ENCODE assay signal across 21 cellular contexts in the genomic region with DNA sequence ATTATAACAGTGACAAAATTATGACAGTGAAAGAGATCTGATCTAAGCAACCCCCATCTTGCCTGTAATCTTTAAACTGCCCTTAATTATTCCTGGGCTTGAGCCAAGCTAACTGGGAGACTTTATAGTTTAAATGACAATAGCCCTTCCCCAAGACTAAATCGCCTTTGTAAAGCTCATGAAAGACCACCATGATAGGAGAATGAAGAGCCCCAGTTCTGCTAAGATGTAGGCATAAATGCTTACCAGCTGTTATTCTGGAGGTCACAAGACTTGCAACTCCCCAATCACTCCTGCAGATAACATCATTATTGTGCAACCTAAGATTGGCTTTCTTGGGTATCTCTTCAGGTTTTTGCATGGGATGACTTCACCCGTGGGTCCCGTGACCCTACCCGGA.
DNase-seq lines count a peak whose midpoint lies in the region; ATAC-seq, FAIRE-seq and TF ChIP-seq lines count a peak whose summit lies in the region.
"Had no signal": no experiment of that assay in that cellular context is flagged by ENCODE, and none has a peak within 500 bp of the region (broad histone marks: within the 10 kb centered on the region; RNA-seq: fewer than 3 reads in every experiment).

No MANE protein-coding gene starts in this region.

- no peak overlapping the region for H2AFZ ChIP-seq in HepG2 (ENCODE audit: low read length)

- DNase-seq in HepG2 (ENCODE audit: low spot score) (no peak), right lobe of liver (no peak), NT2/D1 (ENCODE audit: low read depth, low spot score) (peak; percentile 62), left lung (no peak), T-helper 9 cell (no peak)
- DNase-seq: DMS53, GF-D8, Karpas-422, MV-4-11, NCI-H1436 treated with DMSO at 0.1 percent for 48 hours, NCI-H1930, NCI-H69, Peyer's patch, T-helper 1 cell had no signal

- TF ChIP-seq EP300 in HepG2 (IDR thresholded peaks at IDR 0.05; ENCODE audit: low read depth in 2 of 2, low read length in 2 of 2) (no peak), HepG2 (CRISPR knock-in tag; IDR thresholded peaks at IDR 0.05; ENCODE audit: borderline replicate concordance) (no peak)

- no peak overlapping the region for H3K4me2 ChIP-seq in HepG2 (ENCODE audit: low read depth, low read length)

- in situ Hi-C loops in HepG2 (cut with HindIII; ENCODE audit: extremely low pct_ligation_motif_present, low pct_unique_long_range_greater_than_20kb), result no loop called here

- no peak for TF ChIP-seq POLR2A in HepG2 (IDR thresholded peaks at IDR 0.05; ENCODE audit: insufficient read depth in 1 of 2, low read depth in 2 of 2, low read length in 2 of 2)
- no peak for TF ChIP-seq POLR2A in right lobe of liver (IDR thresholded peaks at IDR 0.05)

- no peak overlapping the region for H3K27ac ChIP-seq in HepG2 (ENCODE audit: extremely low read length, insufficient read depth, low read length)
- no peak overlapping the region for H3K27ac ChIP-seq in right lobe of liver
- H3K27ac ChIP-seq in iPS-18a (ENCODE audit: low read length), result no peak overlapping the region
- H3K27ac ChIP-seq in left lung, result no peak overlapping the region
- H3K27ac ChIP-seq: Peyer's patch, SJSA1 had no signal

- no peak for TF ChIP-seq CTCF in HepG2 (CRISPR knock-in tag; IDR thresholded peaks at IDR 0.05)
- no peak for TF ChIP-seq CTCF in right lobe of liver (IDR thresholded peaks at IDR 0.05)
- no peak for TF ChIP-seq CTCF in left lung (IDR thresholded peaks at IDR 0.05)

- no peaks in the 10 kb centered on the region for H4K20me1 ChIP-seq in HepG2 (ENCODE audit: insufficient read depth, low read length)

- no TSS peak for BruUV-seq in HepG2 (replicated peaks; lab: Mats Ljungman, UMichigan)

- H3K79me2 ChIP-seq in HepG2 (ENCODE audit: insufficient read depth, low read length), result no peaks in the 10 kb centered on the region

- 69% methylated on average over 3 of the region's 4 CpGs for WGBS in HepG2 (ENCODE audit: low lambda C conversion rate)
- WGBS in right lobe of liver (ENCODE audit: insufficient coverage, low coverage, low lambda C conversion rate, missing lambda C conversion rate), result 84% methylated on average over 4 of the region's 4 CpGs

- H3K9me3 ChIP-seq in HepG2 (ENCODE audit: low read length) (peaks cover 73% of the 10 kb centered on the region), right lobe of liver (no peaks in the 10 kb centered on the region), NT2/D1 (ENCODE audit: insufficient read depth, low read length) (peaks cover 4% of the 10 kb centered on the region; the same call in 1 of the 2 replicates), iPS-18a (ENCODE audit: control insufficient read depth, low read depth, low read length) (peaks cover under 1% of the 10 kb centered on the region), left lung (peaks cover 0 to 19% of the 10 kb centered on the region in 2 donors)
- H3K9me3 ChIP-seq: SJSA1 had no signal

- no peak overlapping the region for H3K9ac ChIP-seq in HepG2 (ENCODE audit: insufficient read depth, low read depth, low read length)
- no peak overlapping the region for H3K9ac ChIP-seq in NT2/D1 (ENCODE audit: insufficient read length, low read depth)
- no peak overlapping the region for H3K9ac ChIP-seq in iPS-18a (ENCODE audit: low read length)

- intact Hi-C loops in HepG2 (cut with micrococcal nuclease; ENCODE audit: unreplicated experiment), result no loop called here
- intact Hi-C loops in right lobe of liver (cut with DNase I), result no loop called here
- intact Hi-C loops in left lung (cut with DNase I), result no loop called here

- ATAC-seq in HepG2 (no peak), right lobe of liver (no peak), left lung (no peak), GM19324 (IDR thresholded peaks at IDR 0.05; ENCODE audit: low FRiP score, unreplicated experiment) (no peak)
- ATAC-seq: HCT116 had no signal

- H3K36me3 ChIP-seq in HepG2 (replicated peaks in 1 of 2; ENCODE audit: control insufficient read depth in 1 of 2, insufficient read depth in 2 of 2, low read length in 2 of 2), result no peaks in the 10 kb centered on the region
- no peaks in the 10 kb centered on the region for H3K36me3 ChIP-seq in right lobe of liver
- H3K36me3 ChIP-seq in NT2/D1 (ENCODE audit: insufficient read depth, insufficient read length, low read length), result no peaks in the 10 kb centered on the region
- H3K36me3 ChIP-seq in iPS-18a (ENCODE audit: control insufficient read depth, low read depth, low read length), result no peaks in the 10 kb centered on the region
- no peaks in the 10 kb centered on the region for H3K36me3 ChIP-seq in left lung
- H3K36me3 ChIP-seq: Peyer's patch, SJSA1 had no signal

- no peaks in the 10 kb centered on the region for H3K4me1 ChIP-seq in HepG2 (ENCODE audit: insufficient read depth, low read length)
- no peaks in the 10 kb centered on the region for H3K4me1 ChIP-seq in right lobe of liver
- H3K4me1 ChIP-seq in NT2/D1 (ENCODE audit: insufficient read depth, insufficient read length), result no peaks in the 10 kb centered on the region
- peaks cover 16% of the 10 kb centered on the region for H3K4me1 ChIP-seq in iPS-18a (ENCODE audit: control insufficient read depth, low read depth, low read length)
- H3K4me1 ChIP-seq in left lung, result no peaks in the 10 kb centered on the region
- H3K4me1 ChIP-seq: Peyer's patch had no signal

- H3K4me3 ChIP-seq in HepG2 (replicated peaks in 1 of 3; ENCODE audit: insufficient read depth in 1 of 3, low read depth in 2 of 3, low read length in 3 of 3), result no peak overlapping the region
- H3K4me3 ChIP-seq in right lobe of liver, result no peak overlapping the region
- H3K4me3 ChIP-seq in NT2/D1 (ENCODE audit: insufficient read length, low read depth), result no peak overlapping the region
- peak overlapping the region; percentile 13 for H3K4me3 ChIP-seq in iPS-18a (ENCODE audit: low read length)
- no peak overlapping the region for H3K4me3 ChIP-seq in left lung
- H3K4me3 ChIP-seq: Peyer's patch, SJSA1 had no signal

- CTCF ChIA-PET in HepG2 (lab: Yijun Ruan, JAX; ENCODE audit: low intra/inter-chr PET ratio, low total read pairs), result no interaction called here

- H3K27me3 ChIP-seq in HepG2 (ENCODE audit: control insufficient read depth in 1 of 2, insufficient read depth in 2 of 2, low read length in 2 of 2), result no peaks in the 10 kb centered on the region
- H3K27me3 ChIP-seq in right lobe of liver, result no peaks in the 10 kb centered on the region
- H3K27me3 ChIP-seq in NT2/D1 (ENCODE audit: insufficient read depth, insufficient read length), result no peaks in the 10 kb centered on the region
- no peaks in the 10 kb centered on the region for H3K27me3 ChIP-seq in iPS-18a (ENCODE audit: control insufficient read depth, insufficient read depth, low read length)
- no peaks in the 10 kb centered on the region for H3K27me3 ChIP-seq in left lung
- H3K27me3 ChIP-seq: Peyer's patch, SJSA1 had no signal

- no peak for TF ChIP-seq RAD21 in HepG2 (CRISPR knock-in tag; IDR thresholded peaks at IDR 0.05)

- POLR2A ChIA-PET in HepG2 (lab: Yijun Ruan, JAX), result no interaction called here

- no peak for FAIRE-seq in HepG2 (lab: Jason Lieb, UNC)
- FAIRE-seq: A204.1, D721Med, GM19239 had no signal

TF ChIP-seq in HepG2, 621 proteins besides CTCF, POLR2A, EP300 and RAD21:
- TF ChIP-seq THAP11 (CRISPR knock-in tag; IDR thresholded peaks at IDR 0.05) (no peak), CBX1 (IDR thresholded peaks at IDR 0.05; ENCODE audit: low read depth) (no peak), SRSF4 (IDR thresholded peaks at IDR 0.05; ENCODE audit: low read depth, low read length, poor library complexity, severe bottlenecking) (no peak), CEBPB (IDR thresholded peaks at IDR 0.05; ENCODE audit: borderline replicate concordance, low read depth, low read length) (peak; percentile 31; the same call in 1 of the 2 replicates), ZNF124 (CRISPR knock-in tag; IDR thresholded peaks at IDR 0.05) (no peak), MAZ (IDR thresholded peaks at IDR 0.05; ENCODE audit: borderline replicate concordance, low read depth, low read length) (no peak), MAZ (CRISPR knock-in tag; IDR thresholded peaks at IDR 0.05; ENCODE audit: low read depth) (no peak), RNF2 (conservative IDR thresholded peaks at IDR 0.05; ENCODE audit: low read depth) (no peak)
- TF ChIP-seq, protein P1, sequence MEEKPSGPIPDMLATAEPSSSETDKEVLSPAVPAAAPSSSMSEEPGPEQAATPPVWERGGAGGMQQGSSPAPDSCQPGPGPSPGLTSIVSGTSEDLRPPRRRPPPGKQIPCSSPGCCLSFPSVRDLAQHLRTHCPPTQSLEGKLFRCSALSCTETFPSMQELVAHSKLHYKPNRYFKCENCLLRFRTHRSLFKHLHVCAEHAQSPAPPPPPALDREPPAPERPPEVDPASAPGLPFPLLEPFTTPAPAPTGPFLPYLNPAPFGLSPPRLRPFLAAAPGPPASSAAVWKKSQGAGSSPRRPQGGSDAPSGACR (CRISPR knock-in tag; IDR thresholded peaks at IDR 0.05), result no peak
